In genomic region chr11:47188262-47188661, GRCh38 we compare ENCODE assay signal across 15 cellular contexts. TPM values are rescaled to one million over a fixed set of nuclear protein-coding genes. Genes with fewer than 3 reads are reported as not detected.
A peak's percentile ranks its signal among the peaks of the same experiment; 100 is the strongest.
DNase-seq lines count a peak whose midpoint lies in the region; ATAC-seq and TF ChIP-seq lines count a peak whose summit lies in the region.
"Had no signal": no experiment of that assay in that cellular context is flagged by ENCODE, and none has a peak within 500 bp of the region (broad histone marks: within the 10 kb centered on the region; RNA-seq: fewer than 3 reads in every experiment).

No MANE protein-coding gene starts in this region.

- no peaks in the 10 kb centered on the region for H4K20me1 ChIP-seq in KMS-11 (ENCODE audit: insufficient read depth)

- intact Hi-C loops in body of pancreas (cut with DNase I), result no loop called here
- intact Hi-C loops in right lobe of liver (cut with DNase I), result no loop called here

- H3K36me3 ChIP-seq in KMS-11 (ENCODE audit: insufficient read depth) (no peaks in the 10 kb centered on the region), body of pancreas (replicated peaks in 1 of 2; ENCODE audit: insufficient read depth in 1 of 2, low read depth in 2 of 2) (no peaks in the 10 kb centered on the region), right lobe of liver (no peaks in the 10 kb centered on the region), thoracic aorta (peaks cover 3% of the 10 kb centered on the region)

- TF ChIP-seq CTCF in KMS-11 (conservative IDR thresholded peaks at IDR 0.05; ENCODE audit: low read depth, low read length) (no peak), body of pancreas (IDR thresholded peaks at IDR 0.05) (no peak), right lobe of liver (IDR thresholded peaks at IDR 0.05) (no peak), thoracic aorta (IDR thresholded peaks at IDR 0.05) (no peak)

- H3K9me3 ChIP-seq in body of pancreas, result no peaks in the 10 kb centered on the region
- H3K9me3 ChIP-seq in right lobe of liver, result no peaks in the 10 kb centered on the region
- H3K9me3 ChIP-seq in thoracic aorta, result no peaks in the 10 kb centered on the region

- ATAC-seq in body of pancreas (no peak), right lobe of liver (no peak), thoracic aorta (ENCODE audit: insufficient number of reproducible peaks, low FRiP score, low read depth) (no peak)
- ATAC-seq: stimulated activated naive CD8-positive, alpha-beta T cell treated with anti-CD3 and anti-CD28 coated beads, Interleukin-15, amount 100 ng/mL, for 72 hours had no signal

- H3K27me3 ChIP-seq in KMS-11 (ENCODE audit: insufficient read depth, low read depth) (peaks cover 28% of the 10 kb centered on the region; the same call in 1 of the 2 replicates), body of pancreas (no peaks in the 10 kb centered on the region), right lobe of liver (no peaks in the 10 kb centered on the region), thoracic aorta (replicated peaks; ENCODE audit: insufficient read depth) (no peaks in the 10 kb centered on the region)

- H3K4me3 ChIP-seq in KMS-11 (IDR thresholded peaks at IDR 0.05; ENCODE audit: insufficient read depth, low read depth, low read length) (no peak overlapping the region), body of pancreas (no peak overlapping the region), right lobe of liver (no peak overlapping the region), thoracic aorta (peak overlapping the region; percentile 73)

- H2AFZ ChIP-seq in KMS-11 (ENCODE audit: low read depth), result no peak overlapping the region

- DNase-seq in body of pancreas (no peak), right lobe of liver (no peak), thoracic aorta (ENCODE audit: low spot score) (no peak), T-helper 9 cell (no peak), NCI-H1694 treated with DMSO at 0.1 percent for 48 hours (lab: John Stamatoyannopoulos, UW) (no peak), cerebellar nuclear complex (lab: John Stamatoyannopoulos, UW) (no peak)
- DNase-seq: activated CD4-positive, alpha-beta T cell treated with anti-CD3 and anti-CD28 coated beads, Interleukin-2, amount 50 U/mL, for 4 hours; activated effector memory CD4-positive, alpha-beta T cell treated with anti-CD3 and anti-CD28 coated beads, Interleukin-2, amount 50 U/mL, for 16 hours; erythroblast; HFFc6; NCI-H1417 treated with DMSO at 0.1 percent for 48 hours; NCI-H524 treated with DMSO at 0.1 percent for 48 hours; stimulated activated naive CD8-positive, alpha-beta T cell treated with anti-CD3 and anti-CD28 coated beads, Interleukin-15, amount 100 ng/mL, for 72 hours had no signal

- 89 to 100% methylated on average over 1 of the region's 1 CpG for WGBS in body of pancreas, 2 donors
- no CpG with 5 or more reads among the region's 1 CpG for WGBS in right lobe of liver (ENCODE audit: insufficient coverage, low coverage, low lambda C conversion rate, missing lambda C conversion rate)

- TF ChIP-seq POLR2A in body of pancreas (IDR thresholded peaks at IDR 0.05) (no peak), right lobe of liver (IDR thresholded peaks at IDR 0.05) (no peak)

- H3K27ac ChIP-seq in KMS-11 (no peak overlapping the region), body of pancreas (peak overlapping the region; percentile 85 to 92 (median 90)), right lobe of liver (peak overlapping the region; percentile 60 to 80 (median 62)), thoracic aorta (peak overlapping the region; percentile 81 to 83)

- H3K79me2 ChIP-seq in KMS-11 (ENCODE audit: insufficient read depth, low read depth), result no peaks in the 10 kb centered on the region

- peak overlapping the region; percentile 72; the same call in 1 of the 2 replicates for H3K4me2 ChIP-seq in KMS-11

- no peak overlapping the region for H3K9ac ChIP-seq in KMS-11

- H3K4me1 ChIP-seq in KMS-11 (ENCODE audit: low read depth, poor library complexity, severe bottlenecking) (peaks cover 13% of the 10 kb centered on the region), body of pancreas (peaks cover 47% of the 10 kb centered on the region), right lobe of liver (peaks cover 0 to 57% (median 22%) of the 10 kb centered on the region in 4 donors), thoracic aorta (ENCODE audit: control insufficient read depth in 1 of 2, low read depth in 2 of 2) (peaks cover 22 to 50% of the 10 kb centered on the region in 2 donors)

RNA-seq across cellular contexts. Expression of gene PACSIN3, which starts 2.0 kb away (rescaled TPM):
- 10 to 100 TPM; 30.7 to 56.0 TPM for total RNA-seq in body of pancreas
- 10 to 100 TPM in 5 of 6 experiments, 1 to 10 TPM in 1; 9.6 to 31.1 (median 25.0) TPM for total RNA-seq in right lobe of liver
- total RNA-seq in thoracic aorta, result 10 to 100 TPM; 30.3 to 44.4 TPM
- total RNA-seq: mononuclear cell had no signal

RNA-seq across cellular contexts. Expression of gene ARFGAP2, which starts 11.6 kb away (rescaled TPM):
- total RNA-seq in body of pancreas (100 to 1,000 TPM; 143 to 212 TPM), right lobe of liver (10 to 100 TPM; 37.7 to 64.4 (median 62.1) TPM), thoracic aorta (100 to 1,000 TPM; 122 to 164 TPM)

RNA-seq across cellular contexts. Expression of gene DDB2, which starts 26.5 kb away (rescaled TPM):
- total RNA-seq in body of pancreas (10 to 100 TPM; 10.9 to 33.2 TPM), right lobe of liver (10 to 100 TPM; 13.1 to 24.2 (median 13.8) TPM), thoracic aorta (10 to 100 TPM; 45.6 to 69.7 TPM)
